In genomic region chr1:65630855-65631254, GRCh38 we compare ENCODE assay signal across 22 cellular contexts.
DNase-seq lines count a peak whose midpoint lies in the region; ATAC-seq and TF ChIP-seq lines count a peak whose summit lies in the region.
"Had no signal": no experiment of that assay in that cellular context is flagged by ENCODE, and none has a peak within 500 bp of the region (broad histone marks: within the 10 kb centered on the region; RNA-seq: fewer than 3 reads in every experiment).

No MANE protein-coding gene starts in this region.

- ATAC-seq in HG03097 (IDR thresholded peaks at IDR 0.05; ENCODE audit: low FRiP score, unreplicated experiment) (no peak), GM21390 (IDR thresholded peaks at IDR 0.05; ENCODE audit: unreplicated experiment) (no peak)
- ATAC-seq: pancreas had no signal

- TF ChIP-seq CTCF in chondrocyte (IDR thresholded peaks at IDR 0.05) = no peak
- TF ChIP-seq CTCF in ascending aorta (IDR thresholded peaks at IDR 0.05) = no peak

- H3K4me1 ChIP-seq in ascending aorta = no peaks in the 10 kb centered on the region
- H3K4me1 ChIP-seq: heart left ventricle had no signal

- H3K27ac Mint-ChIP-seq in chondrocyte (ENCODE audit: unreplicated experiment) = peak overlapping the region; percentile 52
- H3K27ac Mint-ChIP-seq: B cell; IgD-negative memory B cell; T-helper 1 cell treated with Interleukin-12 subunit alpha and Interleukin-12 subunit beta and Interleukin-4 antibody, amounts not matched to agents 30 μg/mL and 1 μg/mL, for 36 hours had no signal

- no peak overlapping the region for H3K4me3 Mint-ChIP-seq in chondrocyte (ENCODE audit: unreplicated experiment)
- H3K4me3 Mint-ChIP-seq: B cell; IgD-negative memory B cell; T-helper 1 cell treated with Interleukin-12 subunit alpha and Interleukin-12 subunit beta and Interleukin-4 antibody, amounts not matched to agents 30 μg/mL and 1 μg/mL, for 36 hours had no signal

- no peaks in the 10 kb centered on the region for H3K27me3 ChIP-seq in ascending aorta
- H3K27me3 ChIP-seq: heart left ventricle, pancreas, spleen had no signal

- H3K4me1 Mint-ChIP-seq in chondrocyte (ENCODE audit: low read depth) = peaks cover 16% of the 10 kb centered on the region
- H3K4me1 Mint-ChIP-seq: B cell had no signal

- no peaks in the 10 kb centered on the region for H3K36me3 Mint-ChIP-seq in chondrocyte (ENCODE audit: low read depth)
- H3K36me3 Mint-ChIP-seq: IgD-negative memory B cell had no signal

- H3K4me3 ChIP-seq in skeletal muscle cell (ENCODE audit: low read depth, low read length) (no peak overlapping the region), ascending aorta (no peak overlapping the region)
- H3K4me3 ChIP-seq: coronary artery, heart left ventricle, pancreas, spleen had no signal

- intact Hi-C loops in ascending aorta (cut with DNase I) = no loop called here

- DNase-seq in HuH-7 (ENCODE audit: low spot score) (peak; percentile 9), chondrocyte (ENCODE audit: low spot score) (no peak), iris pigment epithelial cell (ENCODE audit: low read depth) (peak; percentile 34), skeletal muscle cell (ENCODE audit: low read depth) (peak; percentile 40), ascending aorta (ENCODE audit: low spot score in 2 of 2) (no peak), SIG-M5 (lab: John Stamatoyannopoulos, UW) (no peak)
- DNase-seq: activated CD4-positive, CD25-positive, alpha-beta regulatory T cell; activated effector memory CD4-positive, alpha-beta T cell treated with Interleukin-2 at 50 U/mL for 16 hours; erythroblast; GF-D8; heart left ventricle; kidney; NCI-H2029 treated with DMSO at 0.1 percent for 48 hours; pancreas; SHP77 treated with DMSO at 0.1 percent for 48 hours; spleen had no signal

- H3K36me3 ChIP-seq in ascending aorta = no peaks in the 10 kb centered on the region
- H3K36me3 ChIP-seq: heart left ventricle, pancreas, spleen had no signal

- no peak overlapping the region for H3K27ac ChIP-seq in ascending aorta
- H3K27ac ChIP-seq: coronary artery, heart left ventricle, pancreas, spleen had no signal

- H3K27me3 Mint-ChIP-seq in chondrocyte (ENCODE audit: low read depth) = no peaks in the 10 kb centered on the region

- H3K9me3 ChIP-seq in ascending aorta = no peaks in the 10 kb centered on the region
- H3K9me3 ChIP-seq: heart left ventricle, pancreas, spleen had no signal

- H3K9me3 Mint-ChIP-seq in chondrocyte (ENCODE audit: low read depth) = no peaks in the 10 kb centered on the region
- H3K9me3 Mint-ChIP-seq: IgD-negative memory B cell; T-helper 1 cell treated with Interleukin-12 subunit alpha and Interleukin-12 subunit beta and Interleukin-4 antibody, amounts not matched to agents 30 μg/mL and 1 μg/mL, for 36 hours had no signal

Comparison
In these comparisons a context has a peak if more than half of its experiments do, and no peak if none do; other contexts are left out.
1. DNase-seq: peak in HuH-7 (single experiment), iris pigment epithelial cell (single experiment) and skeletal muscle cell (single experiment); none in chondrocyte (single experiment), ascending aorta (0 of 2) and SIG-M5 (single experiment).